In genomic region chr6:121334299-121335104, GRCh38 we compare ENCODE assay signal across 8 cellular contexts. TPM values are rescaled to one million over a fixed set of nuclear protein-coding genes. Genes with fewer than 3 reads are reported as not detected.
DNase-seq lines count a peak whose midpoint lies in the region; ATAC-seq, FAIRE-seq and TF ChIP-seq lines count a peak whose summit lies in the region.

A gene with protein sequence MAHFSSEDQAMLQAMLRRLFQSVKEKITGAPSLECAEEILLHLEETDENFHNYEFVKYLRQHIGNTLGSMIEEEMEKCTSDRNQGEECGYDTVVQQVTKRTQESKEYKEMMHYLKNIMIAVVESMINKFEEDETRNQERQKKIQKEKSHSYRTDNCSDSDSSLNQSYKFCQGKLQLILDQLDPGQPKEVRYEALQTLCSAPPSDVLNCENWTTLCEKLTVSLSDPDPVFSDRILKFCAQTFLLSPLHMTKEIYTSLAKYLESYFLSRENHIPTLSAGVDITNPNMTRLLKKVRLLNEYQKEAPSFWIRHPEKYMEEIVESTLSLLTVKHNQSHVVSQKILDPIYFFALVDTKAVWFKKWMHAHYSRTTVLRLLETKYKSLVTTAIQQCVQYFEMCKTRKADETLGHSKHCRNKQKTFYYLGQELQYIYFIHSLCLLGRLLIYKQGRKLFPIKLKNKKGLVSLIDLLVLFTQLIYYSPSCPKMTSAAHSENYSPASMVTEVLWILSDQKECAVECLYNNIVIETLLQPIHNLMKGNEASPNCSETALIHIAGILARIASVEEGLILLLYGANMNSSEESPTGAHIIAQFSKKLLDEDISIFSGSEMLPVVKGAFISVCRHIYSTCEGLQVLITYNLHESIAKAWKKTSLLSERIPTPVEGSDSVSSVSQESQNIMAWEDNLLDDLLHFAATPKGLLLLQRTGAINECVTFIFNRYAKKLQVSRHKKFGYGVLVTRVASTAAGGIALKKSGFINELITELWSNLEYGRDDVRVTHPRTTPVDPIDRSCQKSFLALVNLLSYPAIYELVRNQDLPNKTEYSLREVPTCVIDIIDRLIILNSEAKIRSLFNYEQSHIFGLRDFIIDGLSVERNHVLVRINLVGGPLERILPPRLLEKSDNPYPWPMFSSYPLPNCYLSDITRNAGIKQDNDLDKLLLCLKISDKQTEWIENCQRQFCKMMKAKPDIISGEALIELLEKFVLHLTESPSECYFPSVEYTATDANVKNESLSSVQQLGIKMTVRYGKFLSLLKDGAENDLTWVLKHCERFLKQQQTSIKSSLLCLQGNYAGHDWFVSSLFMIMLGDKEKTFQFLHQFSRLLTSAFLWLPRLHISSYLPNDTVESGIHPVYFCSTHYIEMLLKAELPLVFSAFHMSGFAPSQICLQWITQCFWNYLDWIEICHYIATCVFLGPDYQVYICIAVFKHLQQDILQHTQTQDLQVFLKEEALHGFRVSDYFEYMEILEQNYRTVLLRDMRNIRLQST (minus strand): TSS chr6:121334480. CDS start chr6:121334430, 50 bp downstream.

- no peaks in the 10 kb centered on the region for H3K79me2 ChIP-seq in HepG2 (ENCODE audit: insufficient read depth, low read length)

- no peak for TF ChIP-seq EP300 in HepG2 (IDR thresholded peaks at IDR 0.05; ENCODE audit: low read depth in 2 of 2, low read length in 2 of 2)
- peak; percentile 55; the same call in 1 of the 2 replicates for TF ChIP-seq EP300 in HepG2 (CRISPR knock-in tag; IDR thresholded peaks at IDR 0.05; ENCODE audit: borderline replicate concordance)

- peaks cover 16% of the 10 kb centered on the region; the same call in 1 of the 2 replicates for H3K4me1 ChIP-seq in HepG2 (ENCODE audit: insufficient read depth, low read length)

- peak; percentile 37 for TF ChIP-seq CTCF in HepG2 (CRISPR knock-in tag; IDR thresholded peaks at IDR 0.05)

- no peak for TF ChIP-seq RAD21 in HepG2 (CRISPR knock-in tag; IDR thresholded peaks at IDR 0.05)

- CTCF ChIA-PET in HepG2 (lab: Yijun Ruan, JAX; ENCODE audit: low intra/inter-chr PET ratio, low total read pairs): no interaction called here

- in situ Hi-C loops in HepG2 (cut with HindIII; ENCODE audit: extremely low pct_ligation_motif_present, low pct_unique_long_range_greater_than_20kb): no loop called here

- peak; percentile 54 to 57; a peak in 2 of 4 replicates for TF ChIP-seq POLR2A in HepG2 (IDR thresholded peaks at IDR 0.05; ENCODE audit: insufficient read depth in 1 of 2, low read depth in 2 of 2, low read length in 2 of 2)

- peak within 1 kb of the TSS; percentile 85 for H2AFZ ChIP-seq in HepG2 (ENCODE audit: low read length)

- no peaks in the 10 kb centered on the region for H3K9me3 ChIP-seq in HepG2 (ENCODE audit: low read length)

- no peaks in the 10 kb centered on the region for H3K36me3 ChIP-seq in HepG2 (replicated peaks in 1 of 2; ENCODE audit: control insufficient read depth in 1 of 2, insufficient read depth in 2 of 2, low read length in 2 of 2)

- TSS peak; percentile 97 for BruUV-seq in HepG2 (replicated peaks; lab: Mats Ljungman, UMichigan)

- no peaks in the 10 kb centered on the region for H4K20me1 ChIP-seq in HepG2 (ENCODE audit: insufficient read depth, low read length)

- intact Hi-C loops in HepG2 (cut with micrococcal nuclease; ENCODE audit: unreplicated experiment): loop anchor here (5.0 kb wide), 1 partner anchor 68 kb away; no protein-coding TSS in a partner anchor

- peak within 1 kb of the TSS; percentile 41 for H3K9ac ChIP-seq in HepG2 (ENCODE audit: insufficient read depth, low read depth, low read length)

- DNase-seq in CD1c-positive myeloid dendritic cell (ENCODE audit: extremely low spot score) (peak; percentile 96), NCI-H748 treated with DMSO at 0.1 percent for 48 hours (lab: John Stamatoyannopoulos, UW) (peak; percentile 78), dermis microvascular lymphatic vessel endothelial cell (ENCODE audit: low read depth in 2 of 2) (peak; percentile 81 to 92), HepG2 (ENCODE audit: low spot score) (peak; percentile 82)
- peak; percentile 80 to 84 for DNase-seq in activated CD4-positive, alpha-beta T cell treated with anti-CD3 and anti-CD28 coated beads, Interleukin-2, amount 50 U/mL, for 4 hours
- peak; percentile 81 to 82 for DNase-seq in stimulated activated CD4-positive, alpha-beta T cell treated with anti-CD3 and anti-CD28 coated beads, Interleukin-2, amount 100 ng/mL, for 48 hours

- POLR2A ChIA-PET in HepG2 (lab: Yijun Ruan, JAX): interaction anchor here (1.2 to 1.8 kb wide), 4 partner anchors 9 to 27 kb away, joined by 3 to 8 read pairs (median 3); no protein-coding TSS in a partner anchor

- peaks cover 0 to 2% of the 10 kb centered on the region in 2 experiments; a peak in 1 of 5 replicates for H3K27me3 ChIP-seq in HepG2 (ENCODE audit: control insufficient read depth in 1 of 2, insufficient read depth in 2 of 2, low read length in 2 of 2)

- ATAC-seq in GM19397 (IDR thresholded peaks at IDR 0.05; ENCODE audit: unreplicated experiment): peak; percentile 98
- ATAC-seq in HG03565 (IDR thresholded peaks at IDR 0.05; ENCODE audit: unreplicated experiment): peak; percentile 88
- peak; percentile 99 for ATAC-seq in HepG2

- peak within 1 kb of the TSS; percentile 26 for H3K27ac ChIP-seq in HepG2 (ENCODE audit: extremely low read length, insufficient read depth, low read length)

- peak; percentile 75 for FAIRE-seq in HepG2 (lab: Jason Lieb, UNC)

- WGBS in HepG2 (ENCODE audit: low lambda C conversion rate): 1% methylated on average over 36 of the region's 52 CpGs

- peak within 1 kb of the TSS; percentile 92 for H3K4me2 ChIP-seq in HepG2 (ENCODE audit: low read depth, low read length)

- H3K4me3 ChIP-seq in HepG2 (replicated peaks in 1 of 3; ENCODE audit: insufficient read depth in 1 of 3, low read depth in 2 of 3, low read length in 3 of 3): peak within 1 kb of the TSS; percentile 69 to 76 (median 70)

TF ChIP-seq in HepG2, 621 proteins besides CTCF, POLR2A, EP300 and RAD21 (continues in another document):
- TF ChIP-seq ZSCAN29 (CRISPR knock-in tag; conservative IDR thresholded peaks at IDR 0.05) (peak; percentile 36; the same call in 1 of the 2 replicates), ZNF614 (CRISPR knock-in tag; IDR thresholded peaks at IDR 0.05; ENCODE audit: borderline replicate concordance) (peak; percentile 82; the same call in 1 of the 2 replicates), ZNF704 (CRISPR knock-in tag; IDR thresholded peaks at IDR 0.05; ENCODE audit: borderline replicate concordance) (no peak), POLR2AphosphoS5 (IDR thresholded peaks at IDR 0.05; ENCODE audit: low read depth, low read length) (peak; percentile 34; the same call in 1 of the 2 replicates), ZNF777 (CRISPR knock-in tag; IDR thresholded peaks at IDR 0.05) (peak; percentile 76)
- TF ChIP-seq, protein P1, sequence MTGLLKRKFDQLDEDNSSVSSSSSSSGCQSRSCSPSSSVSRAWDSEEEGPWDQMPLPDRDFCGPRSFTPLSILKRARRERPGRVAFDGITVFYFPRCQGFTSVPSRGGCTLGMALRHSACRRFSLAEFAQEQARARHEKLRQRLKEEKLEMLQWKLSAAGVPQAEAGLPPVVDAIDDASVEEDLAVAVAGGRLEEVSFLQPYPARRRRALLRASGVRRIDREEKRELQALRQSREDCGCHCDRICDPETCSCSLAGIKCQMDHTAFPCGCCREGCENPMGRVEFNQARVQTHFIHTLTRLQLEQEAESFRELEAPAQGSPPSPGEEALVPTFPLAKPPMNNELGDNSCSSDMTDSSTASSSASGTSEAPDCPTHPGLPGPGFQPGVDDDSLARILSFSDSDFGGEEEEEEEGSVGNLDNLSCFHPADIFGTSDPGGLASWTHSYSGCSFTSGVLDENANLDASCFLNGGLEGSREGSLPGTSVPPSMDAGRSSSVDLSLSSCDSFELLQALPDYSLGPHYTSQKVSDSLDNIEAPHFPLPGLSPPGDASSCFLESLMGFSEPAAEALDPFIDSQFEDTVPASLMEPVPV (CRISPR knock-in tag; IDR thresholded peaks at IDR 0.05): peak; percentile 93; the same call in 1 of the 2 replicates

RNA-seq across cellular contexts. Expression of the gene that starts here (rescaled TPM):
- 2.1 and 2.3 TPM in 2 replicates for total RNA-seq in dermis microvascular lymphatic vessel endothelial cell
- 3.1 and 4.8 TPM in 2 replicates for total RNA-seq in HepG2 (2016; rRNA removed; fragmentation: Illumina TruSeq; extraction: Trizol)
- total RNA-seq in HepG2 (2016; cell fraction: cytosol; rRNA removed; fragmentation: Illumina TruSeq; extraction: Trizol; ENCODE audit: low read depth): 2.2 and 2.8 TPM in 2 replicates
- 3.0 and 4.1 TPM in 2 replicates for total RNA-seq in HepG2 (2016; cell fraction: insoluble cytoplasmic fraction; rRNA removed; fragmentation: Illumina TruSeq; extraction: Trizol)
- total RNA-seq in HepG2 (2016; cell fraction: membrane; rRNA removed; fragmentation: Illumina TruSeq; extraction: Trizol): 1.4 and 1.5 TPM in 2 replicates
- total RNA-seq in HepG2 (2016; cell fraction: nucleus; rRNA removed; fragmentation: Illumina TruSeq; extraction: Trizol): 17.0 and 19.3 TPM in 2 replicates
- 2.0 and 2.3 TPM in 2 replicates for polyA plus RNA-seq in HepG2 (2011; rRNA removed)
- polyA plus RNA-seq in HepG2 (2011; cell fraction: cytosol; rRNA removed): 0.15 and 0.81 TPM in 2 replicates
- 4.6 and 5.0 TPM in 2 replicates for polyA plus RNA-seq in HepG2 (2011; cell fraction: nucleus; rRNA removed)
- polyA plus RNA-seq in HepG2 (2012): 0.44 and 0.68 TPM in 2 replicates
- 0.09 and 0.20 TPM in 2 replicates for polyA plus RNA-seq in HepG2 (2016; cell fraction: cytosol; fragmentation: Illumina TruSeq; extraction: Trizol; ENCODE audit: low read depth)
- polyA plus RNA-seq in HepG2 (2016; cell fraction: insoluble cytoplasmic fraction; fragmentation: Illumina TruSeq; extraction: Trizol; ENCODE audit: low read depth): 0.82 and 1.4 TPM in 2 replicates
- 0.22 and 0.29 TPM in 2 replicates for polyA plus RNA-seq in HepG2 (2016; cell fraction: membrane; fragmentation: Illumina TruSeq; extraction: Trizol; ENCODE audit: low read depth)
- polyA plus RNA-seq in HepG2 (2016; cell fraction: nucleus; fragmentation: Illumina TruSeq; extraction: Trizol; ENCODE audit: insufficient read depth, low read depth): 5.2 and 6.6 TPM in 2 replicates
- polyA minus RNA-seq in HepG2 (2011; rRNA and poly(A)+ RNA removed; ENCODE audit: low replicate concordance): 2.8 and 2.9 TPM in 2 replicates
- 0.49 and 1.1 TPM in 2 replicates for polyA minus RNA-seq in HepG2 (2011; cell fraction: cytosol; rRNA and poly(A)+ RNA removed)
- 20.1 and 28.6 TPM in 2 replicates for polyA minus RNA-seq in HepG2 (2011; cell fraction: nucleus; rRNA and poly(A)+ RNA removed)

Comparison
In these comparisons a context has a peak if more than half of its experiments do, and no peak if none do; other contexts are left out.
1. Peak in every context shown above with its lines: DNase-seq, ATAC-seq, H3K4me3 ChIP-seq and H3K27ac ChIP-seq.